24 cellular contexts compared by ENCODE assay signal in the genomic region with DNA sequence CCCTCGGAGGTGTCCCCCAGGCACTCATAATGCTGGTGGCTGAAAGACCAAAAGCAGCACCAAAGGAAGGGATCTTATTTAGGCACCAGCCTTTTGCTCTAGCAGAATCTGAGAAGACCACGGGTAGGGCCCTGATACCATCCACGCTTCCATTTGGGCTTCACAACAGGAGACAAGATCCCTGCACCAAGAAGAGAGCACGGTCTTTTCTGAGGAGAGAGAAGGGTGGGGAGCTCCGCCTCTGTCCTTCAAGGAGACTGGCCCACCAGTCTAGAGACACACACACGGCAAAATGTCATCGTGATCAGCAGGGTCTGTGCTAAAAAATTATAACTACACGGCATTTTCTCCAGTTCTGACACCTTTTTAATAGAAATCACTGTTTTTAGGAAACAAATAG. TPM values are rescaled to one million over a fixed set of nuclear protein-coding genes. Genes with fewer than 3 reads are reported as not detected.
DNase-seq lines count a peak whose midpoint lies in the region; ATAC-seq and TF ChIP-seq lines count a peak whose summit lies in the region.
"Had no signal": no experiment of that assay in that cellular context is flagged by ENCODE, and none has a peak within 500 bp of the region (broad histone marks: within the 10 kb centered on the region; RNA-seq: fewer than 3 reads in every experiment).

No MANE protein-coding gene starts in this region.

- 28 to 65% methylated on average over 6 to 7 of the region's 8 CpGs for WGBS in esophagus squamous epithelium, 2 donors

- peak overlapping the region in 1 of 7 donors; percentile 44 for H3K4me3 Mint-ChIP-seq in CD8-positive, alpha-beta memory T cell
- peak overlapping the region in 1 of 3 donors; percentile 67 for H3K4me3 Mint-ChIP-seq in T-cell
- H3K4me3 Mint-ChIP-seq in stimulated activated effector memory CD8-positive, alpha-beta T cell treated with anti-CD3 and anti-CD28 coated beads, Interleukin-12 subunit alpha, Interleukin-12 subunit beta, amount 100 ng/mL, for 72 hours: no peak overlapping the region
- H3K4me3 Mint-ChIP-seq: brain, natural killer cell had no signal

- no peaks in the 10 kb centered on the region for H3K9me3 ChIP-seq in CD8-positive, alpha-beta memory T cell (ENCODE audit: low read length)
- H3K9me3 ChIP-seq in esophagus squamous epithelium: no peaks in the 10 kb centered on the region
- H3K9me3 ChIP-seq: Caco-2, ovary, right atrium auricular region had no signal

- CTCF ChIA-PET in CD8-positive, alpha-beta memory T cell (lab: Charles Lee): interaction anchor here (1.5 kb wide), 1 partner anchor 8 kb away, joined by 3 read pairs; no protein-coding TSS in a partner anchor
- CTCF ChIA-PET in T-cell (lab: Charles Lee): no interaction called here

- H3K27me3 Mint-ChIP-seq in CD8-positive, alpha-beta memory T cell: peaks cover 0 to 4% of the 10 kb centered on the region in 2 donors
- no peaks in the 10 kb centered on the region for H3K27me3 Mint-ChIP-seq in T-cell

- peaks cover 26% of the 10 kb centered on the region for H3K4me1 ChIP-seq in CD8-positive, alpha-beta memory T cell (ENCODE audit: insufficient read depth, low read length)
- peaks cover 36 to 89% (median 47%) of the 10 kb centered on the region in 3 donors for H3K4me1 ChIP-seq in esophagus squamous epithelium

- intact Hi-C loops in esophagus squamous epithelium (cut with DNase I): no loop called here

- no peak for TF ChIP-seq CTCF in esophagus squamous epithelium (IDR thresholded peaks at IDR 0.05)

- no peaks in the 10 kb centered on the region for H3K27me3 ChIP-seq in CD8-positive, alpha-beta memory T cell (ENCODE audit: insufficient read depth, low read length, poor library complexity, severe bottlenecking)
- no peaks in the 10 kb centered on the region for H3K27me3 ChIP-seq in esophagus squamous epithelium
- H3K27me3 ChIP-seq: ovary, right atrium auricular region had no signal

- no peaks in the 10 kb centered on the region for H3K9me3 Mint-ChIP-seq in CD8-positive, alpha-beta memory T cell
- no peaks in the 10 kb centered on the region for H3K9me3 Mint-ChIP-seq in T-cell
- H3K9me3 Mint-ChIP-seq in stimulated activated effector memory CD8-positive, alpha-beta T cell treated with anti-CD3 and anti-CD28 coated beads, Interleukin-12 subunit alpha, Interleukin-12 subunit beta, amount 100 ng/mL, for 72 hours: no peaks in the 10 kb centered on the region
- H3K9me3 Mint-ChIP-seq: brain, natural killer cell had no signal

- POLR2A ChIA-PET in CD8-positive, alpha-beta memory T cell (lab: Charles Lee): no interaction called here
- POLR2A ChIA-PET in T-cell (lab: Charles Lee): interaction anchor here (0.6 kb wide), 2 partner anchors 46 to 111 kb away, joined by 4 to 6 read pairs; no protein-coding TSS in a partner anchor

- no peak for DNase-seq in CD8-positive, alpha-beta memory T cell
- DNase-seq in T-cell: no peak
- DNase-seq in esophagus squamous epithelium (lab: John Stamatoyannopoulos, UW): no peak
- peak in 1 of 2 donors; percentile 44 for DNase-seq in stimulated activated effector memory CD8-positive, alpha-beta T cell treated with anti-CD3 and anti-CD28 coated beads, Interleukin-12 subunit alpha, Interleukin-12 subunit beta, amount 100 ng/mL, for 72 hours (ENCODE audit: low spot score in 2 of 2)
- no peak for DNase-seq in central memory CD4-positive, alpha-beta T cell
- no peak for DNase-seq in NCI-H510A treated with DMSO at 0.1 percent for 48 hours (lab: John Stamatoyannopoulos, UW)
- DNase-seq in activated CD8-positive, alpha-beta memory T cell treated with anti-CD3 and anti-CD28 coated beads for 24 hours: no peak
- DNase-seq in NCI-H774 (lab: John Stamatoyannopoulos, UW): no peak
- DNase-seq: activated CD4-positive, alpha-beta T cell treated with anti-CD3 and anti-CD28 coated beads, Interleukin-2, amount 50 U/mL, for 1 hour; activated CD8-positive, alpha-beta memory T cell treated with anti-CD3 and anti-CD28 coated beads, Interleukin-2, amount 50 U/mL, for 48 hours; activated effector memory CD4-positive, alpha-beta T cell treated with Interleukin-2 at 50 U/mL for 16 hours; Caco-2; DND-41; KBM-7; mesendoderm; natural killer cell; NCI-H146; NCI-H2171; PC-9; stimulated activated CD8-positive, alpha-beta memory T cell treated with anti-CD3 and anti-CD28 coated beads, Interleukin-4, amount 100 ng/mL, for 48 hours had no signal

- no peak overlapping the region for H3K27ac ChIP-seq in CD8-positive, alpha-beta memory T cell (ENCODE audit: low read depth, low read length)
- H3K27ac ChIP-seq in esophagus squamous epithelium: peak overlapping the region; percentile 66 to 82 (median 76)
- H3K27ac ChIP-seq: ovary, PC-9, right atrium auricular region had no signal

- no peak for TF ChIP-seq POLR2A in esophagus squamous epithelium (IDR thresholded peaks at IDR 0.05)

- H3K36me3 ChIP-seq in CD8-positive, alpha-beta memory T cell (ENCODE audit: insufficient read depth, low read length): peaks cover 27% of the 10 kb centered on the region
- peaks cover 18 to 64% (median 21%) of the 10 kb centered on the region in 3 donors for H3K36me3 ChIP-seq in esophagus squamous epithelium
- H3K36me3 ChIP-seq: ovary had no signal

- H3K4me1 Mint-ChIP-seq in CD8-positive, alpha-beta memory T cell: peaks cover 31 to 50% (median 32%) of the 10 kb centered on the region in 3 donors
- peaks cover 34 to 51% (median 34%) of the 10 kb centered on the region in 3 donors for H3K4me1 Mint-ChIP-seq in T-cell
- H3K4me1 Mint-ChIP-seq in stimulated activated effector memory CD8-positive, alpha-beta T cell treated with anti-CD3 and anti-CD28 coated beads, Interleukin-12 subunit alpha, Interleukin-12 subunit beta, amount 100 ng/mL, for 72 hours: peaks cover 39% of the 10 kb centered on the region

- no peak for ATAC-seq in T-cell (replicated peaks in 1 of 4)
- no peak for ATAC-seq in stimulated activated effector memory CD8-positive, alpha-beta T cell treated with anti-CD3 and anti-CD28 coated beads, Interleukin-12 subunit alpha, Interleukin-12 subunit beta, amount 100 ng/mL, for 72 hours
- ATAC-seq: natural killer cell had no signal

- peak overlapping the region in 6 of 8 donors; percentile 46 to 87 (median 76) for H3K27ac Mint-ChIP-seq in CD8-positive, alpha-beta memory T cell
- peak overlapping the region; percentile 53 to 94 for H3K27ac Mint-ChIP-seq in T-cell
- H3K27ac Mint-ChIP-seq in stimulated activated effector memory CD8-positive, alpha-beta T cell treated with anti-CD3 and anti-CD28 coated beads, Interleukin-12 subunit alpha, Interleukin-12 subunit beta, amount 100 ng/mL, for 72 hours: peak overlapping the region; percentile 26

- no peak overlapping the region for H3K4me3 ChIP-seq in CD8-positive, alpha-beta memory T cell (ENCODE audit: low read length)
- H3K4me3 ChIP-seq in esophagus squamous epithelium: no peak overlapping the region
- H3K4me3 ChIP-seq: ovary, PC-9, right atrium auricular region had no signal

- H3K36me3 Mint-ChIP-seq in CD8-positive, alpha-beta memory T cell: peaks cover 0 to 56% (median 8%) of the 10 kb centered on the region in 3 donors
- H3K36me3 Mint-ChIP-seq in T-cell: peaks cover 15% of the 10 kb centered on the region
- H3K36me3 Mint-ChIP-seq in stimulated activated effector memory CD8-positive, alpha-beta T cell treated with anti-CD3 and anti-CD28 coated beads, Interleukin-12 subunit alpha, Interleukin-12 subunit beta, amount 100 ng/mL, for 72 hours: peaks cover 79% of the 10 kb centered on the region

RNA-seq across cellular contexts. Expression of gene LARGE2, which starts 9.8 kb away (rescaled TPM):
- 1 to 10 TPM; 2.6 to 3.2 TPM for total RNA-seq in CD8-positive, alpha-beta memory T cell
- 14.4 TPM for polyA plus RNA-seq in CD8-positive, alpha-beta memory T cell
- total RNA-seq in T-cell (1 to 10 TPM; 2.5 to 9.6 (median 5.1) TPM), esophagus squamous epithelium (10 to 100 TPM; 12.4 to 18.3 (median 15.5) TPM)
- total RNA-seq: T-helper 1 cell treated with Interleukin-12 subunit alpha and Interleukin-12 subunit beta and Interleukin-4 antibody, amounts not matched to agents 30 ng/mL and 1 ng/mL, for 36 hours had no signal

RNA-seq across cellular contexts. Expression of gene PEX16, which starts 14.5 kb away (rescaled TPM):
- 10 to 100 TPM; 35.1 to 43.2 TPM for total RNA-seq in CD8-positive, alpha-beta memory T cell
- polyA plus RNA-seq in CD8-positive, alpha-beta memory T cell: 63.4 TPM
- total RNA-seq in T-cell (10 to 100 TPM; 49.4 to 87.5 (median 65.2) TPM), esophagus squamous epithelium (10 to 100 TPM; 18.3 to 25.5 (median 22.1) TPM)

RNA-seq across cellular contexts. Expression of gene FREY1, which starts 25.1 kb away (rescaled TPM):
- 1 to 10 TPM; 1.1 to 2.0 TPM for total RNA-seq in CD8-positive, alpha-beta memory T cell
- 0.43 TPM for polyA plus RNA-seq in CD8-positive, alpha-beta memory T cell
- 1 to 10 TPM; 2.5 to 6.8 (median 4.6) TPM for total RNA-seq in T-cell
- total RNA-seq in esophagus squamous epithelium: 1 to 10 TPM in 2 of 4 donors, under 1 TPM in 1, not detected in 1; 0.57 to 2.1 (median 1.2) TPM

RNA-seq across cellular contexts. Expression of gene MAPK8IP1, which starts 46.8 kb away (rescaled TPM):
- 1 to 10 TPM in 1 of 2 experiments, under 1 TPM in 1; 0.98 to 1.1 TPM for total RNA-seq in CD8-positive, alpha-beta memory T cell
- 0.23 TPM for polyA plus RNA-seq in CD8-positive, alpha-beta memory T cell
- total RNA-seq in T-cell (1 to 10 TPM in 4 of 5 donors, under 1 TPM in 1; 0.90 to 9.9 (median 1.8) TPM), esophagus squamous epithelium (1 to 10 TPM in 3 of 4 donors, under 1 TPM in 1; 0.57 to 4.0 (median 1.3) TPM)

Comparison
In these comparisons a context has a peak if more than half of its experiments do, and no peak if none do; other contexts are left out.
1. H3K27ac Mint-ChIP-seq: peak in every context shown above with its lines; median percentile 76 in CD8-positive, alpha-beta memory T cell; 74 in T-cell; 26 in stimulated activated effector memory CD8-positive, alpha-beta T cell treated with anti-CD3 and anti-CD28 coated beads, Interleukin-12 subunit alpha, Interleukin-12 subunit beta, amount 100 ng/mL, for 72 hours.